Comparison of ENCODE assay signal across 1 cellular context in the genomic region with DNA sequence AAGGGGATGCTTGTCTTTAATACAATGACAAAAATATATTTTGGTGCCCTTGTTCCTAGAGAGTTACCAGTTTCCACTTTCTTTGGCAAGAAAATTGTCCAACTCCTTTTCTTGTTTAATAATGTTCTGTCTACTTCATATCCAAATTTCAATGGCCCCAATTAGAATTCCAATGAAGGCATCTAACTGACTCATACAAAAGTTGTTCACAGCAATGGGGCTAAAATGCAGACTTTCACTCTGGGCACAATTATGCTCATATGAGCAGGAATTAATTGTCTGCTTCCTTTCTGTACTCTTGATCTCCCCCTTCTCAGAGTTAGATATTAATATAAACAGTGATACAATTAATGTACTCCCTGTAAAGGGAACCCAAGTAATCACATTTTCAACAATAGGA.
TF ChIP-seq lines count a peak whose summit lies in the region.

No MANE protein-coding gene starts in this region.

TF ChIP-seq in HepG2, 621 proteins besides CTCF, POLR2A, EP300 and RAD21 (continued from another document):
- TF ChIP-seq, protein P1, sequence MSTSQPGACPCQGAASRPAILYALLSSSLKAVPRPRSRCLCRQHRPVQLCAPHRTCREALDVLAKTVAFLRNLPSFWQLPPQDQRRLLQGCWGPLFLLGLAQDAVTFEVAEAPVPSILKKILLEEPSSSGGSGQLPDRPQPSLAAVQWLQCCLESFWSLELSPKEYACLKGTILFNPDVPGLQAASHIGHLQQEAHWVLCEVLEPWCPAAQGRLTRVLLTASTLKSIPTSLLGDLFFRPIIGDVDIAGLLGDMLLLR (CRISPR knock-in tag; IDR thresholded peaks at IDR 0.05), result no peak
- TF ChIP-seq, protein P2, sequence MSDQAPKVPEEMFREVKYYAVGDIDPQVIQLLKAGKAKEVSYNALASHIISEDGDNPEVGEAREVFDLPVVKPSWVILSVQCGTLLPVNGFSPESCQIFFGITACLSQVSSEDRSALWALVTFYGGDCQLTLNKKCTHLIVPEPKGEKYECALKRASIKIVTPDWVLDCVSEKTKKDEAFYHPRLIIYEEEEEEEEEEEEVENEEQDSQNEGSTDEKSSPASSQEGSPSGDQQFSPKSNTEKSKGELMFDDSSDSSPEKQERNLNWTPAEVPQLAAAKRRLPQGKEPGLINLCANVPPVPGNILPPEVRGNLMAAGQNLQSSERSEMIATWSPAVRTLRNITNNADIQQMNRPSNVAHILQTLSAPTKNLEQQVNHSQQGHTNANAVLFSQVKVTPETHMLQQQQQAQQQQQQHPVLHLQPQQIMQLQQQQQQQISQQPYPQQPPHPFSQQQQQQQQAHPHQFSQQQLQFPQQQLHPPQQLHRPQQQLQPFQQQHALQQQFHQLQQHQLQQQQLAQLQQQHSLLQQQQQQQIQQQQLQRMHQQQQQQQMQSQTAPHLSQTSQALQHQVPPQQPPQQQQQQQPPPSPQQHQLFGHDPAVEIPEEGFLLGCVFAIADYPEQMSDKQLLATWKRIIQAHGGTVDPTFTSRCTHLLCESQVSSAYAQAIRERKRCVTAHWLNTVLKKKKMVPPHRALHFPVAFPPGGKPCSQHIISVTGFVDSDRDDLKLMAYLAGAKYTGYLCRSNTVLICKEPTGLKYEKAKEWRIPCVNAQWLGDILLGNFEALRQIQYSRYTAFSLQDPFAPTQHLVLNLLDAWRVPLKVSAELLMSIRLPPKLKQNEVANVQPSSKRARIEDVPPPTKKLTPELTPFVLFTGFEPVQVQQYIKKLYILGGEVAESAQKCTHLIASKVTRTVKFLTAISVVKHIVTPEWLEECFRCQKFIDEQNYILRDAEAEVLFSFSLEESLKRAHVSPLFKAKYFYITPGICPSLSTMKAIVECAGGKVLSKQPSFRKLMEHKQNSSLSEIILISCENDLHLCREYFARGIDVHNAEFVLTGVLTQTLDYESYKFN (CRISPR knock-in tag; conservative IDR thresholded peaks at IDR 0.05), result no peak
- TF ChIP-seq ZNF589 (CRISPR knock-in tag; conservative IDR thresholded peaks at IDR 0.05) (no peak), ASH2L (IDR thresholded peaks at IDR 0.05; ENCODE audit: insufficient read length, low read depth, low read length) (no peak), ZNF652 (CRISPR knock-in tag; IDR thresholded peaks at IDR 0.05; ENCODE audit: borderline replicate concordance, low read depth) (no peak)
- TF ChIP-seq, protein P3, sequence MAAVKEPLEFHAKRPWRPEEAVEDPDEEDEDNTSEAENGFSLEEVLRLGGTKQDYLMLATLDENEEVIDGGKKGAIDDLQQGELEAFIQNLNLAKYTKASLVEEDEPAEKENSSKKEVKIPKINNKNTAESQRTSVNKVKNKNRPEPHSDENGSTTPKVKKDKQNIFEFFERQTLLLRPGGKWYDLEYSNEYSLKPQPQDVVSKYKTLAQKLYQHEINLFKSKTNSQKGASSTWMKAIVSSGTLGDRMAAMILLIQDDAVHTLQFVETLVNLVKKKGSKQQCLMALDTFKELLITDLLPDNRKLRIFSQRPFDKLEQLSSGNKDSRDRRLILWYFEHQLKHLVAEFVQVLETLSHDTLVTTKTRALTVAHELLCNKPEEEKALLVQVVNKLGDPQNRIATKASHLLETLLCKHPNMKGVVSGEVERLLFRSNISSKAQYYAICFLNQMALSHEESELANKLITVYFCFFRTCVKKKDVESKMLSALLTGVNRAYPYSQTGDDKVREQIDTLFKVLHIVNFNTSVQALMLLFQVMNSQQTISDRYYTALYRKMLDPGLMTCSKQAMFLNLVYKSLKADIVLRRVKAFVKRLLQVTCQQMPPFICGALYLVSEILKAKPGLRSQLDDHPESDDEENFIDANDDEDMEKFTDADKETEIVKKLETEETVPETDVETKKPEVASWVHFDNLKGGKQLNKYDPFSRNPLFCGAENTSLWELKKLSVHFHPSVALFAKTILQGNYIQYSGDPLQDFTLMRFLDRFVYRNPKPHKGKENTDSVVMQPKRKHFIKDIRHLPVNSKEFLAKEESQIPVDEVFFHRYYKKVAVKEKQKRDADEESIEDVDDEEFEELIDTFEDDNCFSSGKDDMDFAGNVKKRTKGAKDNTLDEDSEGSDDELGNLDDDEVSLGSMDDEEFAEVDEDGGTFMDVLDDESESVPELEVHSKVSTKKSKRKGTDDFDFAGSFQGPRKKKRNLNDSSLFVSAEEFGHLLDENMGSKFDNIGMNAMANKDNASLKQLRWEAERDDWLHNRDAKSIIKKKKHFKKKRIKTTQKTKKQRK (IDR thresholded peaks at IDR 0.05; ENCODE audit: low read length), result no peak
